18 cellular contexts compared by ENCODE assay signal in the genomic region with DNA sequence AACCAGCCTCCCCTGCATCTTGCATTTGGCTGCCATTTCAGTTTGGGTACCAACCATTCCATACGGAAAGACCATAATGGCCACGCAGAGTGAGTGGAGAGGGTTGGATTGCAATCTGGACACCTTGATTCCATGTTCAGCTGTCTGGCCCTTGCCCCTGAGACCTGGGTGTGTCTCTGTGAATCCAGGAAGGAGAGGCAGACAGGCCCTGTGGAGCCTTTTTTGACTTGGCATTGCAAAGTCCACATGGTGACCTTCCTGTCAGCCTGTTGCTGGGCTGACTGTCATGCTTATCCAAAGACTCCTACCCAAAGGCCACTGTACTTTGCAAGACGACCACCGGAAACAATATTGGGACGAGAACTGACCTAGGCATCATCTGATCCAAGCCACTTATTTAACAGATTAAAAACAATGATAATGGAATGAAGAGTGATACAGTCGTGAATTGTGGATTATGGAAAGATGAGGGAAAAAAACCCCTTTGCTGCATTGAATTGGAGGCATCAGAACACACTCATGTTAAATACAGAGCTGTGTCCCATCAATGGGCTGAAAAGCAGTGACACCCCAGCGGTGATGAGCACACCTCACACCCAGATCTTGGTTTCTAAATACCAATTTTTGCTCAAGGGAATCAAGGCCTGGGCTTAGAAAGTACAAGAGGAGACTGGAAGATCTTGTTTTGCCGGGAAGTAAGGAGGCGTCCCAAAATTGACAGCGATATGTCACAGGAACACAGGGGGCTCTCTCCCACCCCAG.
DNase-seq lines count a peak whose midpoint lies in the region; ATAC-seq and TF ChIP-seq lines count a peak whose summit lies in the region.
"Had no signal": no experiment of that assay in that cellular context is flagged by ENCODE, and none has a peak within 500 bp of the region (broad histone marks: within the 10 kb centered on the region; RNA-seq: fewer than 3 reads in every experiment).

No MANE protein-coding gene starts in this region.

- in situ Hi-C loops in Panc1 (cut with HindIII; ENCODE audit: low pct_unique_long_range_greater_than_20kb, low sequenced_read_pairs): no loop called here

- no peaks in the 10 kb centered on the region for H3K27me3 Mint-ChIP-seq in activated naive CD4-positive, alpha-beta T cell treated with anti-CD3 and anti-CD28 coated beads, Interleukin-2, amount 50 U/mL, for 24 hours

- ATAC-seq in Panc1: no peak

- BruUV-seq in Panc1 (replicated peaks; lab: Mats Ljungman, UMichigan): no TSS peak

- POLR2A ChIA-PET in Panc1 (lab: Charles Lee): no interaction called here

- no peak overlapping the region for H3K4me3 ChIP-seq in Panc1 (ENCODE audit: low read depth in 2 of 2, low read length in 2 of 2)
- H3K4me3 ChIP-seq: HAP-1 had no signal

- H3K27ac ChIP-seq in Panc1 (ENCODE audit: low read length): peak overlapping the region; percentile 96

- no peak for DNase-seq in activated naive CD4-positive, alpha-beta T cell (lab: John Stamatoyannopoulos, UW)
- DNase-seq in Panc1 (ENCODE audit: low read depth, low spot score) (no peak), islet precursor cell (peak; percentile 18), ureter (ENCODE audit: low spot score) (peak; percentile 22), NCI-H2081 treated with DMSO at 0.1 percent for 48 hours (lab: John Stamatoyannopoulos, UW) (no peak), GM20000 (ENCODE audit: low spot score) (no peak)
- DNase-seq: BE2C; Caco-2; CD4-positive, alpha-beta T cell; GDM1; MM.1S; NCI-H1092 treated with DMSO at 0.1 percent for 48 hours; NCI-H2081; NCI-H774; RPMI8226; SIG-M5 had no signal

- no peak overlapping the region for H3K4me3 Mint-ChIP-seq in activated naive CD4-positive, alpha-beta T cell treated with anti-CD3 and anti-CD28 coated beads, Interleukin-2, amount 50 U/mL, for 24 hours

- CTCF ChIA-PET in Panc1 (lab: Charles Lee): no interaction called here

- no peaks in the 10 kb centered on the region for H3K36me3 Mint-ChIP-seq in activated naive CD4-positive, alpha-beta T cell treated with anti-CD3 and anti-CD28 coated beads, Interleukin-2, amount 50 U/mL, for 24 hours

- TF ChIP-seq CTCF in Panc1 (IDR thresholded peaks at IDR 0.05) (no peak), GM20000 (IDR thresholded peaks at IDR 0.05; ENCODE audit: extremely low read depth, missing control alignments) (no peak)

- peak overlapping the region; percentile 25 for H3K27ac Mint-ChIP-seq in activated naive CD4-positive, alpha-beta T cell treated with anti-CD3 and anti-CD28 coated beads, Interleukin-2, amount 50 U/mL, for 24 hours
- H3K27ac Mint-ChIP-seq: CD4-positive, alpha-beta T cell had no signal

- no peaks in the 10 kb centered on the region for H3K9me3 Mint-ChIP-seq in activated naive CD4-positive, alpha-beta T cell treated with anti-CD3 and anti-CD28 coated beads, Interleukin-2, amount 50 U/mL, for 24 hours
- H3K9me3 Mint-ChIP-seq: CD4-positive, alpha-beta T cell had no signal

- H3K36me3 ChIP-seq in Panc1 (ENCODE audit: control insufficient read depth, insufficient read depth, low read length): no peaks in the 10 kb centered on the region
- H3K36me3 ChIP-seq: BE2C had no signal

- H3K4me1 Mint-ChIP-seq in activated naive CD4-positive, alpha-beta T cell treated with anti-CD3 and anti-CD28 coated beads, Interleukin-2, amount 50 U/mL, for 24 hours: peaks cover 17% of the 10 kb centered on the region

- H3K27me3 ChIP-seq in Panc1 (ENCODE audit: control insufficient read depth, insufficient read depth, low read length): no peaks in the 10 kb centered on the region

- peaks cover 12% of the 10 kb centered on the region; the same call in 1 of the 2 replicates for H3K9me3 ChIP-seq in Panc1 (ENCODE audit: control insufficient read depth, insufficient read depth, low read depth, low read length)
- H3K9me3 ChIP-seq: BE2C, Caco-2 had no signal

- peaks cover 26% of the 10 kb centered on the region for H3K4me1 ChIP-seq in Panc1 (ENCODE audit: control insufficient read depth, insufficient read depth, low read length)
- H3K4me1 ChIP-seq: BE2C had no signal

- intact Hi-C loops in Panc1 (cut with micrococcal nuclease; ENCODE audit: unreplicated experiment): loop anchor here (5.0 kb wide), 1 partner anchor 378 kb away; no protein-coding TSS in a partner anchor

Comparison
In these comparisons a context has a peak if more than half of its experiments do, and no peak if none do; other contexts are left out.
1. DNase-seq: peak in islet precursor cell (single experiment) and ureter (single experiment); none in activated naive CD4-positive, alpha-beta T cell (0 of 4), Panc1 (single experiment), NCI-H2081 treated with DMSO at 0.1 percent for 48 hours (single experiment) and GM20000 (single experiment).